ENCODE assay signal across 25 cellular contexts in the genomic region with DNA sequence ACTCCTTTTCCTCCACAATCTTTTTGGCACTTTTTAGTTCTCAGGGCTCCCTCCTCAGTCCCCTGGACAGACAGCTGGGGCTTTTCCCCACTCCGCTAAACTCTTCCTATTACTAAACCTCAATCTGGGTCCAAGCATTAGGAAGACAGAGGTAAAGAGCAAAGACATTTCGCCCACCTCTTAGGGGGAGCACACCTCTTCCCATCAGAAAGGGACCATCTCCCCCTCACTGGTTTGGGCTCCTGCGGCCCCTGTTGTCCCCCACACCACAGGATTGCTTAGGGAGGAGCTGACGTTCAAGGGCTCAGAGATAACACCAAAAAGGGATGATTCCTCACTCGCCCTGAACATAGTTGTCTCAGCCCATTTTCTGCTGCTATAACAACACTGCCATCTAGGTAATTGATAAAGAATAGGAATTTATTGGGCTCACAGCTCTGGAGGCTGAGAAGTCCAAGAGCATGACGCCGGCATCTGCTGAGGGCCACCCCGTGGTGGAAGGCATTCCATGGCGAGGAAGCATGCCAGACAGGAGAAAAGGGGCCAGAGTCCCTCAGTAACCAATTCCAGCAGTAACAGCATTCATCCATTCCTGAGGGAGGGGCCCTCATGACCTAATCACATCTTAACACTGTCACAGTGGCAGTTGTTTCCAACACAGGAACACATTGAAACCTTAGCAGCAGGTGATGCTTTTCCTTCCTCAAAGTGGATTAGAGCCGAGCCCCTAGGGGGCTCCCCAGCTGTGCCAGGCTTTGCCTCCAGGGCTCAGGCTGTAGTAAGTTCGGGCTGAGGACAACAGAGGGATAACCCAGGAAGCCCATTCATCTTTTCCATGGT.
DNase-seq lines count a peak whose midpoint lies in the region; ATAC-seq and TF ChIP-seq lines count a peak whose summit lies in the region.
"Had no signal": no experiment of that assay in that cellular context is flagged by ENCODE, and none has a peak within 500 bp of the region (broad histone marks: within the 10 kb centered on the region; RNA-seq: fewer than 3 reads in every experiment).

No MANE protein-coding gene starts in this region.

- H3K36me3 Mint-ChIP-seq in activated CD4-positive, alpha-beta T cell treated with anti-CD3 and anti-CD28 coated beads, Interleukin-2, amount 10 ng/mL, durations not matched to agents 24 days and 14 days (ENCODE audit: low read depth), result no peaks in the 10 kb centered on the region
- no peaks in the 10 kb centered on the region for H3K36me3 Mint-ChIP-seq in activated CD4-positive, alpha-beta T cell treated with anti-CD3 and anti-CD28 coated beads, Interleukin-2, amount 10 ng/mL, durations not matched to agents 7 days and 5 days (ENCODE audit: low read depth)
- peaks cover 3 to 35% (median 20%) of the 10 kb centered on the region in 3 experiments; a peak in 5 of 7 replicates for H3K36me3 Mint-ChIP-seq in H9 (ENCODE audit: insufficient read depth in 1 of 3, low read depth in 3 of 3)

- H3K9ac ChIP-seq in H9 (ENCODE audit: extremely low read depth, insufficient read length, low read length), result no peak overlapping the region

- H2BK120ac ChIP-seq in H9 (ENCODE audit: low read depth, low read length, poor library complexity, severe bottlenecking), result no peak overlapping the region

- no peak overlapping the region for H3K23ac ChIP-seq in H9 (ENCODE audit: insufficient read length, low read depth, low read length)

- H4K5ac ChIP-seq in H9 (ENCODE audit: insufficient read length, low read depth, low read length), result no peak overlapping the region

- CTCF ChIA-PET in activated CD4-positive, alpha-beta T cell treated with anti-CD3 and anti-CD28 coated beads, Interleukin-2, amount 10 ng/mL, durations not matched to agents 7 days and 5 days (lab: Charles Lee), result no interaction called here

- no peak overlapping the region for H3K4me3 Mint-ChIP-seq in activated CD4-positive, alpha-beta T cell treated with anti-CD3 and anti-CD28 coated beads, Interleukin-2, amount 10 ng/mL, durations not matched to agents 24 days and 14 days
- no peak overlapping the region for H3K4me3 Mint-ChIP-seq in activated CD4-positive, alpha-beta T cell treated with anti-CD3 and anti-CD28 coated beads, Interleukin-2, amount 10 ng/mL, durations not matched to agents 7 days and 5 days
- H3K4me3 Mint-ChIP-seq in H9, result no peak overlapping the region
- H3K4me3 Mint-ChIP-seq: activated T-helper 17 cell treated with anti-CD3 and anti-CD28 coated beads, Interleukin-2, amount 50 U/mL, for 72 hours; CD4-positive, alpha-beta memory T cell; natural killer cell treated with Interleukin-12 subunit alpha and Interleukin-12 subunit beta and Interleukin-15 and Interleukin-18, amount 100 ng/mL, for 72 hours had no signal

- H3K14ac ChIP-seq in H9 (ENCODE audit: insufficient read depth, low read length), result no peak overlapping the region

- no peak overlapping the region for H3K18ac ChIP-seq in H9 (ENCODE audit: insufficient read length, low read depth, low read length)

- peaks cover 7% of the 10 kb centered on the region for H3K4me1 Mint-ChIP-seq in activated CD4-positive, alpha-beta T cell treated with anti-CD3 and anti-CD28 coated beads, Interleukin-2, amount 10 ng/mL, durations not matched to agents 24 days and 14 days
- H3K4me1 Mint-ChIP-seq in activated CD4-positive, alpha-beta T cell treated with anti-CD3 and anti-CD28 coated beads, Interleukin-2, amount 10 ng/mL, durations not matched to agents 7 days and 5 days, result peaks cover 12% of the 10 kb centered on the region
- peaks cover 0 to 6% of the 10 kb centered on the region in 2 experiments; a peak in 1 of 4 replicates for H3K4me1 Mint-ChIP-seq in H9

- H2AK5ac ChIP-seq in H9 (ENCODE audit: insufficient read length, low read length), result no peak overlapping the region

- POLR2A ChIA-PET in activated CD4-positive, alpha-beta T cell treated with anti-CD3 and anti-CD28 coated beads, Interleukin-2, amount 10 ng/mL, durations not matched to agents 7 days and 5 days (lab: Charles Lee), result no interaction called here

- TF ChIP-seq CTCF in H9 (conservative IDR thresholded peaks at IDR 0.05), result no peak
- TF ChIP-seq CTCF in sigmoid colon (IDR thresholded peaks at IDR 0.05), result no peak

- no peak overlapping the region for H2BK12ac ChIP-seq in H9 (ENCODE audit: insufficient read length, low read depth, low read length)

- H3K4me1 ChIP-seq in H9 (ENCODE audit: insufficient read depth, low read length), result no peaks in the 10 kb centered on the region
- H3K4me1 ChIP-seq in sigmoid colon, result peaks cover 0 to 12% (median 4%) of the 10 kb centered on the region in 4 donors

- no peak for TF ChIP-seq POLR2A in sigmoid colon (IDR thresholded peaks at IDR 0.05)

- ATAC-seq in SK-N-SH treated with all-trans-retinoic acid at 6 μM for 48 hours (no peak), GM21576 (IDR thresholded peaks at IDR 0.05; ENCODE audit: unreplicated experiment) (no peak)
- ATAC-seq: activated T-helper 17 cell treated with anti-CD3 and anti-CD28 coated beads, Interleukin-2, amount 50 U/mL, for 72 hours; body of pancreas; stimulated activated naive CD8-positive, alpha-beta T cell treated with anti-CD3 and anti-CD28 coated beads, Interleukin-15, Interleukin-2, amounts not matched to agents 100 U/mL and 50 U/mL, for 24 hours had no signal

- no peak overlapping the region for H3T11ph ChIP-seq in H9 (ENCODE audit: low read length)

- no peak overlapping the region for H4K8ac ChIP-seq in H9 (replicated peaks; ENCODE audit: insufficient read length, low read depth, low read length)

- H3K23me2 ChIP-seq in H9 (ENCODE audit: insufficient read length, low read depth, low read length, poor library complexity, severe bottlenecking), result no peaks in the 10 kb centered on the region

- intact Hi-C loops in activated CD4-positive, alpha-beta T cell treated with anti-CD3 and anti-CD28 coated beads, Interleukin-2, amount 10 ng/mL, durations not matched to agents 24 days and 14 days (cut with micrococcal nuclease), result no loop called here
- intact Hi-C loops in sigmoid colon (cut with DNase I), result no loop called here

- TF ChIP-seq EP300 in sigmoid colon (IDR thresholded peaks at IDR 0.05), result no peak

- H4K20me1 ChIP-seq in H9 (ENCODE audit: control insufficient read depth, insufficient read depth, insufficient read length), result no peaks in the 10 kb centered on the region

- no peak overlapping the region for H3K56ac ChIP-seq in H9 (ENCODE audit: insufficient read length, low read depth, low read length)

- no peak overlapping the region for H3K4me3 ChIP-seq in sigmoid colon
- H3K4me3 ChIP-seq: body of pancreas, thyroid gland had no signal

- H3K27me3 ChIP-seq in H9 (ENCODE audit: insufficient read depth, low read length), result no peaks in the 10 kb centered on the region
- H3K27me3 ChIP-seq in sigmoid colon, result no peaks in the 10 kb centered on the region
- H3K27me3 ChIP-seq: body of pancreas, thyroid gland had no signal

- no peak overlapping the region for H2AFZ ChIP-seq in H9 (ENCODE audit: low read length)

- H3K79me1 ChIP-seq in H9 (ENCODE audit: insufficient read depth, low read depth, low read length, poor library complexity, severe bottlenecking), result no peaks in the 10 kb centered on the region

- H3K79me2 ChIP-seq in H9 (ENCODE audit: insufficient read depth, low read length), result no peaks in the 10 kb centered on the region

- H2BK5ac ChIP-seq in H9 (ENCODE audit: insufficient read length, low read length), result no peak overlapping the region

- peaks cover 2% of the 10 kb centered on the region for H3K9me3 ChIP-seq in H9 (ENCODE audit: control insufficient read depth, low read depth, low read length)
- peaks cover 0 to 4% (median 1%) of the 10 kb centered on the region in 4 donors for H3K9me3 ChIP-seq in sigmoid colon
- H3K9me3 ChIP-seq: thyroid gland had no signal

- no peak overlapping the region for H4K91ac ChIP-seq in H9 (ENCODE audit: insufficient read length, low read depth, low read length)

- H3K27me3 Mint-ChIP-seq in activated CD4-positive, alpha-beta T cell treated with anti-CD3 and anti-CD28 coated beads, Interleukin-2, amount 10 ng/mL, durations not matched to agents 24 days and 14 days, result peaks cover 2% of the 10 kb centered on the region
- no peaks in the 10 kb centered on the region for H3K27me3 Mint-ChIP-seq in activated CD4-positive, alpha-beta T cell treated with anti-CD3 and anti-CD28 coated beads, Interleukin-2, amount 10 ng/mL, durations not matched to agents 7 days and 5 days
- peaks cover 3% of the 10 kb centered on the region; the same call in 1 of the 2 replicates for H3K27me3 Mint-ChIP-seq in H9 (ENCODE audit: low read depth)
- H3K27me3 Mint-ChIP-seq: activated T-helper 17 cell treated with anti-CD3 and anti-CD28 coated beads, Interleukin-2, amount 50 U/mL, for 72 hours; CD4-positive, alpha-beta memory T cell; natural killer cell treated with Interleukin-12 subunit alpha and Interleukin-12 subunit beta and Interleukin-15 and Interleukin-18, amount 100 ng/mL, for 72 hours had no signal

- H3K27ac ChIP-seq in H9 (ENCODE audit: insufficient read length, low read depth, low read length) (no peak overlapping the region), sigmoid colon (no peak overlapping the region)
- H3K27ac ChIP-seq: body of pancreas, thyroid gland had no signal

- H3K4ac ChIP-seq in H9 (ENCODE audit: low read depth, low read length), result no peak overlapping the region

- no CpG with 5 or more reads among the region's 11 CpGs for WGBS in H9 (ENCODE audit: extremely low coverage, insufficient read length, low lambda C conversion rate)
- 80 to 82% methylated on average over 11 of the region's 11 CpGs for WGBS in sigmoid colon, 2 donors

- H2BK20ac ChIP-seq in H9 (ENCODE audit: low read depth, low read length, poor library complexity, severe bottlenecking), result no peak overlapping the region

- H2BK15ac ChIP-seq in H9 (ENCODE audit: low read depth, low read length), result no peak overlapping the region

- no peak overlapping the region for H3K4me2 ChIP-seq in H9 (ENCODE audit: insufficient read depth, insufficient read length, low read length)

- H3K36me3 ChIP-seq in sigmoid colon, result peaks cover 0 to 3% (median 0%) of the 10 kb centered on the region in 4 donors
- H3K36me3 ChIP-seq: thyroid gland had no signal

- no peak overlapping the region for H3K27ac Mint-ChIP-seq in activated CD4-positive, alpha-beta T cell treated with anti-CD3 and anti-CD28 coated beads, Interleukin-2, amount 10 ng/mL, durations not matched to agents 24 days and 14 days
- no peak overlapping the region for H3K27ac Mint-ChIP-seq in activated CD4-positive, alpha-beta T cell treated with anti-CD3 and anti-CD28 coated beads, Interleukin-2, amount 10 ng/mL, durations not matched to agents 7 days and 5 days
- no peak overlapping the region for H3K27ac Mint-ChIP-seq in H9
- H3K27ac Mint-ChIP-seq: activated T-helper 17 cell treated with anti-CD3 and anti-CD28 coated beads, Interleukin-2, amount 50 U/mL, for 72 hours; CD4-positive, alpha-beta memory T cell; natural killer cell treated with Interleukin-12 subunit alpha and Interleukin-12 subunit beta and Interleukin-15 and Interleukin-18, amount 100 ng/mL, for 72 hours had no signal

- peak; percentile 23 for DNase-seq in activated CD4-positive, alpha-beta T cell treated with anti-CD3 and anti-CD28 coated beads, Interleukin-2, amount 10 ng/mL, durations not matched to agents 24 days and 14 days
- DNase-seq in activated CD4-positive, alpha-beta T cell treated with anti-CD3 and anti-CD28 coated beads, Interleukin-2, amount 10 ng/mL, durations not matched to agents 7 days and 5 days, result no peak
- peak; percentile 20 for DNase-seq in H9
- DNase-seq in islet precursor cell, result peak; percentile 22
- DNase-seq in sigmoid colon, result peak; percentile 28
- DNase-seq in NK-92 (lab: John Stamatoyannopoulos, UW; ENCODE audit: unreplicated experiment), result no peak
- DNase-seq: activated CD4-positive, alpha-beta T cell treated with anti-CD3 and anti-CD28 coated beads for 4 hours; CD4-positive, alpha-beta memory T cell; DMS 273 treated with DMSO at 0.1 percent for 48 hours; effector CD8-positive, alpha-beta T cell; erythroblast; foreskin fibroblast; Kasumi-1; NCI-H1694 treated with DMSO at 0.1 percent for 48 hours; NCI-H2171; NCI-H526 treated with DMSO at 0.1 percent for 48 hours; RPMI8226; stimulated activated naive CD8-positive, alpha-beta T cell treated with anti-CD3 and anti-CD28 coated beads, Interleukin-15, Interleukin-2, amounts not matched to agents 100 U/mL and 50 U/mL, for 24 hours; T-helper 2 cell; thyroid gland had no signal

- H3K9me3 Mint-ChIP-seq in activated CD4-positive, alpha-beta T cell treated with anti-CD3 and anti-CD28 coated beads, Interleukin-2, amount 10 ng/mL, durations not matched to agents 24 days and 14 days, result peaks cover under 1% of the 10 kb centered on the region
- H3K9me3 Mint-ChIP-seq in activated CD4-positive, alpha-beta T cell treated with anti-CD3 and anti-CD28 coated beads, Interleukin-2, amount 10 ng/mL, durations not matched to agents 7 days and 5 days, result peaks cover 9% of the 10 kb centered on the region
- peaks cover 29 to 31% of the 10 kb centered on the region in 2 experiments for H3K9me3 Mint-ChIP-seq in H9

Comparison
In these comparisons a context has a peak if more than half of its experiments do, and no peak if none do; other contexts are left out.
1. DNase-seq: peak in activated CD4-positive, alpha-beta T cell treated with anti-CD3 and anti-CD28 coated beads, Interleukin-2, amount 10 ng/mL, durations not matched to agents 24 days and 14 days (single experiment), H9 (single experiment), islet precursor cell (single experiment) and sigmoid colon (single experiment); none in activated CD4-positive, alpha-beta T cell treated with anti-CD3 and anti-CD28 coated beads, Interleukin-2, amount 10 ng/mL, durations not matched to agents 7 days and 5 days (single experiment) and NK-92 (single experiment).